Comparison of ENCODE assay signal across 9 cellular contexts in genomic region chr12:42468853-42469252, GRCh38.
DNase-seq lines count a peak whose midpoint lies in the region; ATAC-seq and TF ChIP-seq lines count a peak whose summit lies in the region.
"Had no signal": no experiment of that assay in that cellular context is flagged by ENCODE, and none has a peak within 500 bp of the region (broad histone marks: within the 10 kb centered on the region; RNA-seq: fewer than 3 reads in every experiment).

No MANE protein-coding gene starts in this region.

- no peaks in the 10 kb centered on the region for H3K9me3 Mint-ChIP-seq in nephron progenitor cell
- H3K9me3 Mint-ChIP-seq: activated naive CD4-positive, alpha-beta T cell treated with anti-CD3 and anti-CD28 coated beads, Interleukin-2, amount 10 ng/mL, durations not matched to agents 7 days and 5 days had no signal

- H3K36me3 Mint-ChIP-seq in nephron progenitor cell (ENCODE audit: low read depth): peaks cover 72% of the 10 kb centered on the region
- H3K36me3 Mint-ChIP-seq: activated naive CD4-positive, alpha-beta T cell treated with anti-CD3 and anti-CD28 coated beads, Interleukin-2, amount 10 ng/mL, durations not matched to agents 7 days and 5 days had no signal

- peaks cover 9% of the 10 kb centered on the region for H3K4me1 ChIP-seq in right cardiac atrium (ENCODE audit: control insufficient read depth, insufficient read depth, low read length)

- no peak overlapping the region for H3K4me3 ChIP-seq in right cardiac atrium (ENCODE audit: low read length)
- no peak overlapping the region for H3K4me3 ChIP-seq in lower leg skin (ENCODE audit: low read depth, poor library complexity, severe bottlenecking)

- TF ChIP-seq CTCF in nephron progenitor cell (IDR thresholded peaks at IDR 0.05) (no peak), lower leg skin (IDR thresholded peaks at IDR 0.05) (no peak)

- peak; percentile 2 for ATAC-seq in GM18870 (IDR thresholded peaks at IDR 0.05; ENCODE audit: unreplicated experiment)
- ATAC-seq in HG02798 (IDR thresholded peaks at IDR 0.05; ENCODE audit: poor library complexity, unreplicated experiment): peak; percentile 0
- no peak for ATAC-seq in right cardiac atrium

- DNase-seq in RPMI8226: peak; percentile 4
- DNase-seq in nephron progenitor cell: no peak
- no peak for DNase-seq in DMS153 (lab: John Stamatoyannopoulos, UW)
- no peak for DNase-seq in right cardiac atrium
- DNase-seq in lower leg skin (ENCODE audit: low spot score in 2 of 2): no peak

- H3K4me1 Mint-ChIP-seq in nephron progenitor cell: peaks cover 61% of the 10 kb centered on the region

- WGBS in right cardiac atrium: 35% methylated on average over 4 of the region's 4 CpGs
- WGBS in lower leg skin, 2 donors: 61 to 72% methylated on average over 4 of the region's 4 CpGs

- peaks cover 3% of the 10 kb centered on the region for H3K27me3 Mint-ChIP-seq in nephron progenitor cell (ENCODE audit: low read depth, poor library complexity)

- peak overlapping the region; percentile 90 for H3K27ac Mint-ChIP-seq in nephron progenitor cell

- H3K27ac ChIP-seq in right cardiac atrium (ENCODE audit: low read length): no peak overlapping the region
- H3K27ac ChIP-seq: neutrophil had no signal

- no peak overlapping the region for H3K4me3 Mint-ChIP-seq in nephron progenitor cell

- no peak for TF ChIP-seq POLR2A in lower leg skin (IDR thresholded peaks at IDR 0.05)

- intact Hi-C loops in right cardiac atrium (cut with DNase I) (no loop called here), lower leg skin (cut with DNase I; ENCODE audit: low total_unique reads) (no loop called here)

- no peaks in the 10 kb centered on the region for H3K27me3 ChIP-seq in right cardiac atrium (ENCODE audit: control insufficient read depth, insufficient read depth)

- no peaks in the 10 kb centered on the region for H3K9me3 ChIP-seq in right cardiac atrium (ENCODE audit: control insufficient read depth, low read length)
- H3K9me3 ChIP-seq: neutrophil had no signal

Comparison
In these comparisons a context has a peak if more than half of its experiments do, and no peak if none do; other contexts are left out.
1. ATAC-seq: peak in GM18870 (single experiment) and HG02798 (single experiment); none in right cardiac atrium (0 of 2).